ENCODE assay signal across 1 cellular context in genomic region chr16:12539185-12539929, GRCh38.
TF ChIP-seq lines count a peak whose summit lies in the region.

No MANE protein-coding gene starts in this region.

TF ChIP-seq in K562, 482 proteins besides CTCF, POLR2A, EP300 and RAD21 (continued from another document):
- TF ChIP-seq ZBTB33 (CRISPR knock-in tag; IDR thresholded peaks at IDR 0.05) (no peak), TSHZ1 (CRISPR knock-in tag; IDR thresholded peaks at IDR 0.05) (no peak), OTX1 (CRISPR knock-in tag; IDR thresholded peaks at IDR 0.05) (no peak), ZNF785 (CRISPR knock-in tag; IDR thresholded peaks at IDR 0.05) (no peak), VEZF1 (CRISPR knock-in tag; IDR thresholded peaks at IDR 0.05) (peak; percentile 44), ZNF766 (CRISPR knock-in tag; conservative IDR thresholded peaks at IDR 0.05) (peak; percentile 77), JUND (IDR thresholded peaks at IDR 0.05; ENCODE audit: borderline replicate concordance, low read depth, low read length) (no peak), JUND (tag; IDR thresholded peaks at IDR 0.05; ENCODE audit: borderline replicate concordance, low read depth, low read length) (no peak; the same call in 2 of the 3 replicates), C11orf30 (IDR thresholded peaks at IDR 0.05; ENCODE audit: low read depth) (peak; percentile 70), CEBPG (CRISPR knock-in tag; IDR thresholded peaks at IDR 0.05) (no peak), CEBPG (tag; conservative IDR thresholded peaks at IDR 0.05 in 1 of 2, IDR thresholded peaks at IDR 0.05 in 1 of 2) (peak in 1 of 2 experiments; percentile 87; a peak in 2 of 4 replicates), RHOXF2B (CRISPR knock-in tag; conservative IDR thresholded peaks at IDR 0.05) (no peak), SP1 (CRISPR knock-in tag; IDR thresholded peaks at IDR 0.05) (no peak), HMBOX1 (IDR thresholded peaks at IDR 0.05) (peak; percentile 68; the same call in 1 of the 2 replicates), MLLT1 (IDR thresholded peaks at IDR 0.05) (no peak), TFAM (CRISPR knock-in tag; conservative IDR thresholded peaks at IDR 0.05) (no peak), TCF7L2 (IDR thresholded peaks at IDR 0.05; ENCODE audit: low read depth, low read length) (no peak), E2F8 (IDR thresholded peaks at IDR 0.05; ENCODE audit: low read depth, partially characterized antibody) (no peak), ZFP1 (CRISPR knock-in tag; IDR thresholded peaks at IDR 0.05) (no peak), SRSF7 (optimal IDR thresholded peaks at IDR 0.05; ENCODE audit: low read depth, low read length) (no peak), ATF3 (IDR thresholded peaks at IDR 0.05) (0 out of 2 replicates have a peak, but pooled peaks have one; percentile 22), ATF3 (CRISPR knock-in tag; conservative IDR thresholded peaks at IDR 0.05) (no peak), E2F1 (CRISPR knock-in tag; IDR thresholded peaks at IDR 0.05) (no peak), ZNF280B (CRISPR knock-in tag; IDR thresholded peaks at IDR 0.05) (no peak), MAFF (IDR thresholded peaks at IDR 0.05; ENCODE audit: low read length) (peak; percentile 36; the same call in 1 of the 2 replicates), ZBTB8A (IDR thresholded peaks at IDR 0.05; ENCODE audit: partially characterized antibody) (no peak), RNF219 (CRISPR knock-in tag; IDR thresholded peaks at IDR 0.05) (no peak), SREBF2 (CRISPR knock-in tag; IDR thresholded peaks at IDR 0.05) (no peak), RAD51 (IDR thresholded peaks at IDR 0.05; ENCODE audit: borderline replicate concordance, low read depth) (no peak), FOSL1 (tag; conservative IDR thresholded peaks at IDR 0.05) (peak; percentile 61), CREB3L1 (IDR thresholded peaks at IDR 0.05; ENCODE audit: borderline replicate concordance, low read depth) (no peak), ZNF444 (CRISPR knock-in tag; IDR thresholded peaks at IDR 0.05) (peak; percentile 65; the same call in 1 of the 2 replicates), MCM2 (IDR thresholded peaks at IDR 0.05; ENCODE audit: low read depth) (no peak)
TF ChIP-seq in K562: peak in this region for 15.
